Comparison of ENCODE assay signal across 9 cellular contexts in genomic region chr1:205849619-205850355, GRCh38. TPM values are rescaled to one million over a fixed set of nuclear protein-coding genes. Genes with fewer than 3 reads are reported as not detected.
A peak's percentile ranks its signal among the peaks of the same experiment; 100 is the strongest.
DNase-seq lines count a peak whose midpoint lies in the region; ATAC-seq and TF ChIP-seq lines count a peak whose summit lies in the region.
"Had no signal": no experiment of that assay in that cellular context is flagged by ENCODE, and none has a peak within 500 bp of the region (broad histone marks: within the 10 kb centered on the region; RNA-seq: fewer than 3 reads in every experiment).

A gene with protein sequence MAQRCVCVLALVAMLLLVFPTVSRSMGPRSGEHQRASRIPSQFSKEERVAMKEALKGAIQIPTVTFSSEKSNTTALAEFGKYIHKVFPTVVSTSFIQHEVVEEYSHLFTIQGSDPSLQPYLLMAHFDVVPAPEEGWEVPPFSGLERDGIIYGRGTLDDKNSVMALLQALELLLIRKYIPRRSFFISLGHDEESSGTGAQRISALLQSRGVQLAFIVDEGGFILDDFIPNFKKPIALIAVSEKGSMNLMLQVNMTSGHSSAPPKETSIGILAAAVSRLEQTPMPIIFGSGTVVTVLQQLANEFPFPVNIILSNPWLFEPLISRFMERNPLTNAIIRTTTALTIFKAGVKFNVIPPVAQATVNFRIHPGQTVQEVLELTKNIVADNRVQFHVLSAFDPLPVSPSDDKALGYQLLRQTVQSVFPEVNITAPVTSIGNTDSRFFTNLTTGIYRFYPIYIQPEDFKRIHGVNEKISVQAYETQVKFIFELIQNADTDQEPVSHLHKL (minus strand): TSS chr1:205850132. CDS start chr1:205850072, 60 bp downstream.

- H3K4me3 Mint-ChIP-seq in activated T-cell treated with anti-CD3 and anti-CD28 coated beads, Interleukin-2, amount 50 U/mL, for 4 hours: peak within 1 kb of the TSS; percentile 82

- POLR2A ChIA-PET in AG04450 (lab: Yijun Ruan, JAX): no interaction called here

- CTCF ChIA-PET in AG04450 (lab: Charles Lee): interaction anchor here (1.5 kb wide), 1 partner anchor 69 kb away, joined by 3 read pairs; no protein-coding TSS in a partner anchor

- H3K27me3 ChIP-seq in AG04450 (ENCODE audit: control insufficient read depth, insufficient read depth, low read length) (peaks cover 20% of the 10 kb centered on the region), parathyroid adenoma (ENCODE audit: control insufficient read depth, insufficient read depth, low read length) (no peaks in the 10 kb centered on the region), suprapubic skin (no peaks in the 10 kb centered on the region)

- WGBS in suprapubic skin: 19% methylated on average over 31 of the region's 39 CpGs

- H3K9me3 Mint-ChIP-seq in activated T-cell treated with anti-CD3 and anti-CD28 coated beads, Interleukin-2, amount 50 U/mL, for 4 hours: no peaks in the 10 kb centered on the region

- H3K36me3 Mint-ChIP-seq in activated T-cell treated with anti-CD3 and anti-CD28 coated beads, Interleukin-2, amount 50 U/mL, for 4 hours (ENCODE audit: insufficient read depth): no peaks in the 10 kb centered on the region

- H3K9ac ChIP-seq in parathyroid adenoma: no peak within 1 kb of the TSS

- peak; percentile 98 to 99 for ATAC-seq in activated T-cell treated with anti-CD3 and anti-CD28 coated beads, Interleukin-2, amount 50 U/mL, for 4 hours

- DNase-seq in AG04450 (ENCODE audit: low read depth, low spot score) (peak; percentile 51), GM20000 (ENCODE audit: low spot score) (peak; percentile 72), MV-4-11 (lab: John Stamatoyannopoulos, UW) (peak; percentile 69), fibroblast of pulmonary artery (ENCODE audit: low read depth) (peak; percentile 43), suprapubic skin (ENCODE audit: low spot score in 2 of 2) (peak; percentile 84), NCI-H2227 (lab: John Stamatoyannopoulos, UW; ENCODE audit: unreplicated experiment) (no peak)
- DNase-seq in activated T-cell treated with anti-CD3 and anti-CD28 coated beads, Interleukin-2, amount 50 U/mL, for 4 hours: peak; percentile 75

- no peak within 1 kb of the TSS for H3K4me2 ChIP-seq in parathyroid adenoma (ENCODE audit: low read length)

- no peaks in the 10 kb centered on the region for H3K36me3 ChIP-seq in parathyroid adenoma (ENCODE audit: control insufficient read depth, insufficient read depth, low read length)
- no peaks in the 10 kb centered on the region for H3K36me3 ChIP-seq in suprapubic skin

- peaks cover 3% of the 10 kb centered on the region for H3K27me3 Mint-ChIP-seq in activated T-cell treated with anti-CD3 and anti-CD28 coated beads, Interleukin-2, amount 50 U/mL, for 4 hours (ENCODE audit: low read depth)

- H3K4me1 Mint-ChIP-seq in activated T-cell treated with anti-CD3 and anti-CD28 coated beads, Interleukin-2, amount 50 U/mL, for 4 hours (ENCODE audit: low read depth): peaks cover 10% of the 10 kb centered on the region

- no peak for TF ChIP-seq CTCF in AG04450 (IDR thresholded peaks at IDR 0.05; ENCODE audit: low read depth, low read length)
- TF ChIP-seq CTCF in GM20000 (IDR thresholded peaks at IDR 0.05; ENCODE audit: extremely low read depth, missing control alignments): no peak
- TF ChIP-seq CTCF in fibroblast of pulmonary artery (IDR thresholded peaks at IDR 0.05; ENCODE audit: low read length, missing control alignments): no peak
- no peak for TF ChIP-seq CTCF in parathyroid adenoma (IDR thresholded peaks at IDR 0.05)
- TF ChIP-seq CTCF in suprapubic skin (IDR thresholded peaks at IDR 0.05): no peak

- peaks cover 4% of the 10 kb centered on the region for H3K9me3 ChIP-seq in AG04450 (ENCODE audit: control insufficient read depth, insufficient read depth, low read length)
- no peaks in the 10 kb centered on the region for H3K9me3 ChIP-seq in parathyroid adenoma (ENCODE audit: control insufficient read depth, low read length)
- no peaks in the 10 kb centered on the region for H3K9me3 ChIP-seq in suprapubic skin

- H3K4me1 ChIP-seq in parathyroid adenoma: no peaks in the 10 kb centered on the region
- no peaks in the 10 kb centered on the region for H3K4me1 ChIP-seq in suprapubic skin

- TF ChIP-seq POLR2A in suprapubic skin (IDR thresholded peaks at IDR 0.05): no peak

- peak within 1 kb of the TSS; percentile 55 for H3K4me3 ChIP-seq in AG04450 (ENCODE audit: low read depth, low read length)
- H3K4me3 ChIP-seq in fibroblast of pulmonary artery (replicated peaks; ENCODE audit: low read depth, low read length): no peak within 1 kb of the TSS
- H3K4me3 ChIP-seq in parathyroid adenoma (ENCODE audit: low read depth, low read length): no peak within 1 kb of the TSS
- H3K4me3 ChIP-seq in suprapubic skin: peak within 1 kb of the TSS; percentile 35

- H2AFZ ChIP-seq in parathyroid adenoma: peak within 1 kb of the TSS; percentile 68

- TF ChIP-seq EP300 in suprapubic skin (IDR thresholded peaks at IDR 0.05): no peak

- no peak within 1 kb of the TSS for H3K27ac ChIP-seq in AG04450 (ENCODE audit: low read depth, low read length)
- H3K27ac ChIP-seq in parathyroid adenoma: no peak within 1 kb of the TSS
- H3K27ac ChIP-seq in suprapubic skin: no peak within 1 kb of the TSS
- H3K27ac ChIP-seq: C4-2B had no signal

- no peaks in the 10 kb centered on the region for H3K79me2 ChIP-seq in parathyroid adenoma

RNA-seq across cellular contexts. Expression of the gene that starts here (rescaled TPM):
- 0.09 TPM in 1 of 2 replicates, not detected in the other for polyA plus RNA-seq in AG04450 (2011; rRNA removed)
- not detected in 2 replicates for polyA minus RNA-seq in AG04450 (2011; rRNA and poly(A)+ RNA removed)
- under 1 TPM in 2 of 3 donors, not detected in 1; 0.20 to 0.24 TPM for total RNA-seq in activated T-cell treated with anti-CD3 and anti-CD28 coated beads, Interleukin-2, amount 50 U/mL, for 4 hours
- 10 to 100 TPM; 33.0 to 77.4 (median 57.8) TPM for total RNA-seq in suprapubic skin

Comparison
In these comparisons a context has a peak if more than half of its experiments do, and no peak if none do; other contexts are left out.
1. RNA of the gene that starts here (total RNA-seq): 33.0 to 77.4 TPM in suprapubic skin; 0.20 to 0.24 TPM in activated T-cell treated with anti-CD3 and anti-CD28 coated beads, Interleukin-2, amount 50 U/mL, for 4 hours; every median in the first group is over 10 times any median in the second.
2. Peak in DNase-seq and H3K4me3 ChIP-seq in AG04450; RNA of the gene not detected or under 1 TPM.
3. Peak in DNase-seq and ATAC-seq in activated T-cell treated with anti-CD3 and anti-CD28 coated beads, Interleukin-2, amount 50 U/mL, for 4 hours; RNA of the gene not detected or under 1 TPM.